In genomic region chr5:149489605-149490037, GRCh38 we compare ENCODE assay signal across 14 cellular contexts.
DNase-seq lines count a peak whose midpoint lies in the region; ATAC-seq and TF ChIP-seq lines count a peak whose summit lies in the region.
"Had no signal": no experiment of that assay in that cellular context is flagged by ENCODE, and none has a peak within 500 bp of the region (broad histone marks: within the 10 kb centered on the region; RNA-seq: fewer than 3 reads in every experiment).

No MANE protein-coding gene starts in this region.

- H3K36me3 Mint-ChIP-seq in HFFc6 (ENCODE audit: low read depth) (peaks cover 31% of the 10 kb centered on the region), T-helper 17 cell (ENCODE audit: low read depth) (no peaks in the 10 kb centered on the region)

- no peaks in the 10 kb centered on the region for H3K9me3 ChIP-seq in T-helper 17 cell (ENCODE audit: control insufficient read depth, low read length, poor library complexity, severe bottlenecking)
- H3K9me3 ChIP-seq: body of pancreas, SJCRH30 had no signal

- H3K9me3 Mint-ChIP-seq in HFFc6: peaks cover 5% of the 10 kb centered on the region; the same call in 1 of the 2 replicates
- H3K9me3 Mint-ChIP-seq: activated CD4-positive, alpha-beta memory T cell treated with anti-CD3 and anti-CD28 coated beads for 36 hours; GM23338 had no signal

- no peaks in the 10 kb centered on the region for H3K36me3 ChIP-seq in rectal smooth muscle tissue (ENCODE audit: control insufficient read depth, insufficient read depth, low read length)

- peak; percentile 61 for DNase-seq in HFFc6
- no peak for DNase-seq in T-helper 17 cell
- DNase-seq in fibroblast of peridontal ligament (ENCODE audit: extremely low read depth): peak; percentile 80
- no peak for DNase-seq in KG1 (lab: John Stamatoyannopoulos, UW)
- no peak for DNase-seq in NCI-H2171 treated with DMSO at 0.1 percent for 48 hours (lab: John Stamatoyannopoulos, UW)
- no peak for DNase-seq in KBM-7
- DNase-seq in NCI-H2196 (lab: John Stamatoyannopoulos, UW; ENCODE audit: unreplicated experiment): no peak
- DNase-seq: activated CD4-positive, alpha-beta memory T cell treated with anti-CD3 and anti-CD28 coated beads for 36 hours; hypothalamus; NCI-H1930; SJCRH30 had no signal

- no peaks in the 10 kb centered on the region for H3K27me3 ChIP-seq in rectal smooth muscle tissue (ENCODE audit: control insufficient read depth, insufficient read depth, low read length)
- H3K27me3 ChIP-seq: body of pancreas, SJCRH30 had no signal

- H3K27me3 Mint-ChIP-seq in HFFc6 (ENCODE audit: insufficient read depth): peaks cover 32% of the 10 kb centered on the region
- no peaks in the 10 kb centered on the region for H3K27me3 Mint-ChIP-seq in T-helper 17 cell
- H3K27me3 Mint-ChIP-seq: activated CD4-positive, alpha-beta memory T cell treated with anti-CD3 and anti-CD28 coated beads for 36 hours had no signal

- TF ChIP-seq CTCF in HFFc6 (IDR thresholded peaks at IDR 0.05): no peak

- H3K27ac Mint-ChIP-seq in HFFc6 (peak overlapping the region; percentile 99), T-helper 17 cell (peak overlapping the region; percentile 3)
- H3K27ac Mint-ChIP-seq: activated CD4-positive, alpha-beta memory T cell treated with anti-CD3 and anti-CD28 coated beads for 36 hours; GM23338 had no signal

- no peak overlapping the region for H3K4me3 ChIP-seq in rectal smooth muscle tissue (ENCODE audit: low read length)
- H3K4me3 ChIP-seq: body of pancreas, GM23338, SJCRH30 had no signal

- H3K4me1 Mint-ChIP-seq in HFFc6 (ENCODE audit: low read depth): peaks cover 92% of the 10 kb centered on the region
- H3K4me1 Mint-ChIP-seq in T-helper 17 cell: peaks cover 7% of the 10 kb centered on the region

- peak overlapping the region; percentile 95 for H3K27ac ChIP-seq in rectal smooth muscle tissue (ENCODE audit: low read depth, low read length)
- H3K27ac ChIP-seq: body of pancreas, SJCRH30 had no signal

- H3K9ac ChIP-seq in rectal smooth muscle tissue (ENCODE audit: low read length): no peak overlapping the region

- H3K4me3 Mint-ChIP-seq in HFFc6: peak overlapping the region; percentile 37
- no peak overlapping the region for H3K4me3 Mint-ChIP-seq in T-helper 17 cell
- H3K4me3 Mint-ChIP-seq: activated CD4-positive, alpha-beta memory T cell treated with anti-CD3 and anti-CD28 coated beads for 36 hours; GM23338 had no signal

- in situ Hi-C loops in KBM-7 (cut with MboI; ENCODE audit: low pct_unique_long_range_greater_than_20kb, low sequenced_read_pairs): no loop called here

- ATAC-seq in T-helper 17 cell: no peak
- ATAC-seq: body of pancreas, GM23338 had no signal

- H3K4me1 ChIP-seq in rectal smooth muscle tissue (ENCODE audit: control insufficient read depth, insufficient read depth, low read length): peaks cover 38% of the 10 kb centered on the region

Comparison
In these comparisons a context has a peak if more than half of its experiments do, and no peak if none do; other contexts are left out.
1. DNase-seq: peak in HFFc6 (single experiment) and fibroblast of peridontal ligament (single experiment); none in T-helper 17 cell (0 of 3), KG1 (single experiment), NCI-H2171 treated with DMSO at 0.1 percent for 48 hours (single experiment), KBM-7 (single experiment) and NCI-H2196 (single experiment).